Comparison of ENCODE assay signal across 8 cellular contexts in the genomic region with DNA sequence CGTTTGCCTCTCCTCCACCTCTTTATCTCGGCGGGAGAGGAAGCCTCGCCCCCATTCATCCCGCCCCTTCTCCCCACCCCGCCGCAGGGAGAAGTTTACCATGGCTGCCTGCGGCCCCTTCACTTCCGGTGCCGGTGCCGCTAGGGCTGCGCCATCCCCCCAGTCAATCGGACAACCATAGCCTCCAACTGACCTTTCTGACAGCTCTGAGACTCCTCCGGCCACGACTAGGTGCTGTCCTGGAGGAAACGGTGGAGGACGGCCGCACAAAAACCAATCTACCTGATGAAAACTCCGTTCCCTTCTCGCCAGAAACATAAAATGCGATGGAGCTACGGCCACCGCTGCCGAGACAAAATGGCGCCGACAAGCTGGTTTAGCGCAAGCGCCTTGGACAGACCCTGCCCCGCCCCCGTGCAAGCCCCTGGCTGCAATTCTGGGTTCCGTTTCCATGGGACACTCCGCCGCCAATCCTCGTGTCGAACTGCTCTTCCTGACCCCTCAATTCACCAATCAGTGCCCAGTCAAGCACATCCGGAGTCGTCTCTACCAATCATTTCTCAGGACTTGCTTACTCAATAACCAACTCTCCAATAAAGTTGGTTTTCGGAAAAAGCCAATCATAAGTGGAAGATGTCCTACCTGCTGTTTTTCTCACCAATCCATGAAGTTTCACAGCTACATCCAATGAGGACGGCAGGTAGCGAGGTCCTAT. TPM values are rescaled to one million over a fixed set of nuclear protein-coding genes. Genes with fewer than 3 reads are reported as not detected.
DNase-seq lines count a peak whose midpoint lies in the region; ATAC-seq lines count a peak whose summit lies in the region.

No MANE protein-coding gene starts in this region.

- ATAC-seq in HG03457 (IDR thresholded peaks at IDR 0.05; ENCODE audit: unreplicated experiment) (peak; percentile 77), left lobe of liver (peak; percentile 80)

- peaks cover 20% of the 10 kb centered on the region for H3K4me1 Mint-ChIP-seq in activated CD4-positive, alpha-beta T cell treated with anti-CD3 and anti-CD28 coated beads, Interleukin-2, amount 10 ng/mL, durations not matched to agents 24 days and 14 days

- no peaks in the 10 kb centered on the region for H3K27me3 ChIP-seq in BLaER1

- H3K4me2 ChIP-seq in BLaER1 = peak overlapping the region; percentile 79

- DNase-seq in GM19240 (ENCODE audit: insufficient read length, low spot score) (peak; percentile 74), NCI-H524 treated with DMSO at 0.1 percent for 48 hours (lab: John Stamatoyannopoulos, UW) (peak; percentile 100), dedifferentiated amniotic fluid mesenchymal stem cell (ENCODE audit: extremely low spot score) (peak; percentile 100), left lobe of liver (ENCODE audit: low spot score) (peak; percentile 99)
- DNase-seq in activated CD4-positive, alpha-beta T cell treated with anti-CD3 and anti-CD28 coated beads, Interleukin-2, amount 10 ng/mL, durations not matched to agents 24 days and 14 days = peak; percentile 99
- peak; percentile 98 for DNase-seq in stimulated activated CD4-positive, alpha-beta T cell treated with anti-CD3 and anti-CD28 coated beads, Interleukin-2, amount 100 ng/mL, for 4 hours (ENCODE audit: low read depth)

- peak overlapping the region; percentile 100 for H3K4me3 ChIP-seq in BLaER1

- peak overlapping the region; percentile 96 for H3K27ac ChIP-seq in BLaER1

- H3K9me3 Mint-ChIP-seq in activated CD4-positive, alpha-beta T cell treated with anti-CD3 and anti-CD28 coated beads, Interleukin-2, amount 10 ng/mL, durations not matched to agents 24 days and 14 days = no peaks in the 10 kb centered on the region

- H3K4me1 ChIP-seq in BLaER1 = peaks cover 24% of the 10 kb centered on the region

- H3K27me3 Mint-ChIP-seq in activated CD4-positive, alpha-beta T cell treated with anti-CD3 and anti-CD28 coated beads, Interleukin-2, amount 10 ng/mL, durations not matched to agents 24 days and 14 days = no peaks in the 10 kb centered on the region

- intact Hi-C loops in activated CD4-positive, alpha-beta T cell treated with anti-CD3 and anti-CD28 coated beads, Interleukin-2, amount 10 ng/mL, durations not matched to agents 24 days and 14 days (cut with micrococcal nuclease) = loop anchor here (1.0 to 2.0 kb wide), 6 partner anchors 17 to 891 kb away; partner anchors contain the start of genes ACTR10, DAAM1, KIAA0586 and PSMA3

- no peak overlapping the region for H3K4me3 Mint-ChIP-seq in activated CD4-positive, alpha-beta T cell treated with anti-CD3 and anti-CD28 coated beads, Interleukin-2, amount 10 ng/mL, durations not matched to agents 24 days and 14 days

- H3K36me3 ChIP-seq in BLaER1 = peaks cover 40% of the 10 kb centered on the region

- no peaks in the 10 kb centered on the region for H3K9me3 ChIP-seq in BLaER1

- H4K20me1 ChIP-seq in BLaER1 = peaks cover 51% of the 10 kb centered on the region

- peak overlapping the region; percentile 94 for H3K9ac ChIP-seq in BLaER1

- no peak overlapping the region for H3K27ac Mint-ChIP-seq in activated CD4-positive, alpha-beta T cell treated with anti-CD3 and anti-CD28 coated beads, Interleukin-2, amount 10 ng/mL, durations not matched to agents 24 days and 14 days

- peaks cover 39% of the 10 kb centered on the region for H3K36me3 Mint-ChIP-seq in activated CD4-positive, alpha-beta T cell treated with anti-CD3 and anti-CD28 coated beads, Interleukin-2, amount 10 ng/mL, durations not matched to agents 24 days and 14 days (ENCODE audit: low read depth)

RNA-seq across cellular contexts. Expression of gene ARID4A, which starts 0.4 kb away (rescaled TPM):
- 18.7 and 20.3 TPM in 2 replicates for total RNA-seq in activated CD4-positive, alpha-beta T cell treated with anti-CD3 and anti-CD28 coated beads, Interleukin-2, amount 10 ng/mL, durations not matched to agents 24 days and 14 days
- 16.7 TPM for total RNA-seq in left lobe of liver

RNA-seq across cellular contexts. Expression of gene PSMA3, which starts 53.3 kb away (rescaled TPM):
- total RNA-seq in activated CD4-positive, alpha-beta T cell treated with anti-CD3 and anti-CD28 coated beads, Interleukin-2, amount 10 ng/mL, durations not matched to agents 24 days and 14 days = 474 and 479 TPM in 2 replicates
- 112 TPM for total RNA-seq in left lobe of liver

Comparison
In these comparisons a context has a peak if more than half of its experiments do, and no peak if none do; other contexts are left out.
1. Peak in every context shown above with its lines: DNase-seq, ATAC-seq, H3K4me3 ChIP-seq and H3K27ac ChIP-seq.